ENCODE assay signal across 1 cellular context in genomic region chr14:51240804-51241380, GRCh38.
TF ChIP-seq lines count a peak whose summit lies in the region.

No MANE protein-coding gene starts in this region.

TF ChIP-seq in GM23338, 12 proteins besides CTCF, POLR2A, EP300 and RAD21 (continued from another document):
- no peak for TF ChIP-seq ZNF462 (CRISPR knock-in tag; IDR thresholded peaks at IDR 0.05)
- TF ChIP-seq EZH2 (IDR thresholded peaks at IDR 0.05; ENCODE audit: low read depth, unreplicated experiment): no peak
- TF ChIP-seq ZNF114 (CRISPR knock-in tag; IDR thresholded peaks at IDR 0.05): no peak
- TF ChIP-seq POLR2AphosphoS5 (IDR thresholded peaks at IDR 0.05; ENCODE audit: low read depth): no peak
- no peak for TF ChIP-seq ZNF331 (CRISPR knock-in tag; IDR thresholded peaks at IDR 0.05; ENCODE audit: low read depth)
- TF ChIP-seq STAT1 (IDR thresholded peaks at IDR 0.05; ENCODE audit: unreplicated experiment): no peak
- TF ChIP-seq EZH2phosphoT487 (IDR thresholded peaks at IDR 0.05; ENCODE audit: unreplicated experiment): no peak
